8 cellular contexts compared by ENCODE assay signal in the genomic region with DNA sequence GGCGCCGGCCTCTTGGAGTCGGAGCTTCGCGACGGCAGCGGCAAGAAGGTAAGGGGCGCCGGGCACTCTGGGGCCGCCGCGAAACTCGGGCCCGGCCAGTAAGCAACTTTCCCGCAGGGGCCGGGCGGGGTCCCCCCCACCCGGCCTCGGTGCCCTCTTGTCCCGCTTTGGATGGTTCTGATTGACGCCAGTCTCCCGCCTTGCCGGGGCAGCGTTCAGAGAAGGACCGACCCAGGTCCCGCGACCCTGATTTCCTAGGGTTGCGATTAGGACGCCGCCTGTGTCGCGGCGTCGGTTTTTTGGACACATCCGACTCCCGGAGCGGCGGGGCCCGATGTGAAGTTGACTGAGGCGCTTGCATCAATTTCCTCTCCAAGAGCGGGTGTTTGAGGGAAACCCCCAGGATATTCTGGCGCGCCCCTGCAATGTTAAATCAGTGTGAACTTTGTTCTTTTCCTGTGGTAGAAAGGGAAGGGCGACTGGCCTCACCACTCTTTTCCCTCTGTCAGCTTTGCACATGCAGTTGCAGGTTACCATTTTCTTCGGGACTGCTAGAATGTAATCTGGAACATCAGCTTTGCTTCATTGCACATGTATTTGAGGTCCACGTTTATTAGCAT. TPM values are rescaled to one million over a fixed set of nuclear protein-coding genes. Genes with fewer than 3 reads are reported as not detected.
DNase-seq lines count a peak whose midpoint lies in the region; ATAC-seq and TF ChIP-seq lines count a peak whose summit lies in the region.

No MANE protein-coding gene starts in this region.

- TF ChIP-seq CTCF in Caco-2 (IDR thresholded peaks at IDR 0.05; ENCODE audit: insufficient read depth in 1 of 2, low read depth in 1 of 2, low read length in 1 of 2, severe bottlenecking in 1 of 2, unreplicated experiment in 1 of 2) (no peak), epithelial cell of proximal tubule (conservative IDR thresholded peaks at IDR 0.05; ENCODE audit: low read depth, low read length) (no peak)

- no peaks in the 10 kb centered on the region for H3K27me3 ChIP-seq in Caco-2 (replicated peaks; ENCODE audit: control insufficient read depth, insufficient read depth, low read length)

- no TSS peak for BruUV-seq in Caco-2 (replicated peaks; lab: Mats Ljungman, UMichigan)

- H3K36me3 ChIP-seq in Caco-2 (ENCODE audit: control insufficient read depth, insufficient read depth, low read length), result no peaks in the 10 kb centered on the region

- DNase-seq in Caco-2 (peak; percentile 48 to 58), HuH-7.5 (ENCODE audit: low spot score) (peak; percentile 65), epithelial cell of proximal tubule (ENCODE audit: low read depth) (peak; percentile 26), NCI-H1694 (lab: John Stamatoyannopoulos, UW) (no peak), iPS-NIHi11 (ENCODE audit: low spot score) (no peak)
- peak; percentile 47 for DNase-seq in activated CD8-positive, alpha-beta memory T cell treated with anti-CD3 and anti-CD28 coated beads, Interleukin-2, amount 50 U/mL, for 4 hours
- peak; percentile 30 to 74 (median 54) for DNase-seq in naive thymus-derived CD8-positive, alpha-beta T cell
- peak; percentile 43 to 75 for DNase-seq in stimulated activated naive CD8-positive, alpha-beta T cell treated with anti-CD3 and anti-CD28 coated beads, Interleukin-15, amount 100 ng/mL, for 72 hours

- H3K4me3 ChIP-seq in Caco-2 (ENCODE audit: low read depth, low read length), result peak overlapping the region; percentile 86
- H3K4me3 ChIP-seq in epithelial cell of proximal tubule (ENCODE audit: low read depth, low read length), result peak overlapping the region; percentile 92

- H3K4me1 Mint-ChIP-seq in Caco-2 (ENCODE audit: low read depth, unreplicated experiment), result no peaks in the 10 kb centered on the region
- H3K4me1 Mint-ChIP-seq in naive thymus-derived CD8-positive, alpha-beta T cell, result peaks cover 11 to 53% (median 41%) of the 10 kb centered on the region in 4 donors
- peaks cover 46% of the 10 kb centered on the region for H3K4me1 Mint-ChIP-seq in stimulated activated naive CD8-positive, alpha-beta T cell treated with anti-CD3 and anti-CD28 coated beads, Interleukin-15, amount 100 ng/mL, for 72 hours

- H3K4me3 Mint-ChIP-seq in Caco-2 (ENCODE audit: unreplicated experiment), result peak overlapping the region; percentile 92
- peak overlapping the region; percentile 89 to 97 (median 94) for H3K4me3 Mint-ChIP-seq in naive thymus-derived CD8-positive, alpha-beta T cell
- H3K4me3 Mint-ChIP-seq in stimulated activated naive CD8-positive, alpha-beta T cell treated with anti-CD3 and anti-CD28 coated beads, Interleukin-15, amount 100 ng/mL, for 72 hours, result peak overlapping the region; percentile 89 to 97

- no peaks in the 10 kb centered on the region for H3K27me3 Mint-ChIP-seq in Caco-2 (ENCODE audit: insufficient read depth, unreplicated experiment)
- no peaks in the 10 kb centered on the region for H3K27me3 Mint-ChIP-seq in naive thymus-derived CD8-positive, alpha-beta T cell
- H3K27me3 Mint-ChIP-seq in stimulated activated naive CD8-positive, alpha-beta T cell treated with anti-CD3 and anti-CD28 coated beads, Interleukin-15, amount 100 ng/mL, for 72 hours, result peaks cover 16% of the 10 kb centered on the region

- ATAC-seq in naive thymus-derived CD8-positive, alpha-beta T cell, result peak in 1 of 2 donors; percentile 11
- ATAC-seq in stimulated activated naive CD8-positive, alpha-beta T cell treated with anti-CD3 and anti-CD28 coated beads, Interleukin-15, amount 100 ng/mL, for 72 hours, result no peak

- H3K4me1 ChIP-seq in Caco-2, result 0 out of 2 replicates have a peak, but pooled peaks cover 8% of the 10 kb centered on the region

- peaks cover 16% of the 10 kb centered on the region for H3K36me3 Mint-ChIP-seq in Caco-2 (ENCODE audit: insufficient read depth, unreplicated experiment)
- H3K36me3 Mint-ChIP-seq in naive thymus-derived CD8-positive, alpha-beta T cell, result no peaks in the 10 kb centered on the region

- POLR2A ChIA-PET in Caco-2 (lab: Charles Lee), result interaction anchor here (0.6 kb wide), 1 partner anchor 12 kb away, joined by 4 read pairs; no protein-coding TSS in a partner anchor
- POLR2A ChIA-PET in naive thymus-derived CD8-positive, alpha-beta T cell (lab: Charles Lee), result interaction anchor here (1.0 to 2.7 kb wide), 3 partner anchors 63 to 351 kb away, joined by 3 to 15 read pairs (median 4); no protein-coding TSS in a partner anchor

- H3K9me3 Mint-ChIP-seq in Caco-2 (ENCODE audit: unreplicated experiment), result no peaks in the 10 kb centered on the region
- peaks cover 0 to 2% (median 0%) of the 10 kb centered on the region in 9 donors for H3K9me3 Mint-ChIP-seq in naive thymus-derived CD8-positive, alpha-beta T cell
- no peaks in the 10 kb centered on the region for H3K9me3 Mint-ChIP-seq in stimulated activated naive CD8-positive, alpha-beta T cell treated with anti-CD3 and anti-CD28 coated beads, Interleukin-15, amount 100 ng/mL, for 72 hours

- no peaks in the 10 kb centered on the region for H3K9me3 ChIP-seq in Caco-2

- intact Hi-C loops in Caco-2 (cut with micrococcal nuclease; ENCODE audit: unreplicated experiment), result loop anchor here (1.0 kb wide), 1 partner anchor 28 kb away; no protein-coding TSS in a partner anchor

- H3K27ac Mint-ChIP-seq in Caco-2 (ENCODE audit: unreplicated experiment), result peak overlapping the region; percentile 70
- peak overlapping the region; percentile 88 to 98 (median 95) for H3K27ac Mint-ChIP-seq in naive thymus-derived CD8-positive, alpha-beta T cell
- H3K27ac Mint-ChIP-seq in stimulated activated naive CD8-positive, alpha-beta T cell treated with anti-CD3 and anti-CD28 coated beads, Interleukin-15, amount 100 ng/mL, for 72 hours, result peak overlapping the region; percentile 96 to 99

- CTCF ChIA-PET in Caco-2 (lab: Charles Lee), result no interaction called here

RNA-seq across cellular contexts. Expression of gene PDE8A, which starts 0.8 kb away (rescaled TPM):
- total RNA-seq in Caco-2 (2022) (25.2 and 32.0 TPM in 2 replicates), epithelial cell of proximal tubule (14.9 and 24.6 TPM in 2 replicates)
- total RNA-seq in naive thymus-derived CD8-positive, alpha-beta T cell, result 10 to 100 TPM; 24.7 to 32.3 TPM
- polyA plus RNA-seq in naive thymus-derived CD8-positive, alpha-beta T cell, result 1 to 10 TPM in 1 of 3 donors, under 1 TPM in 2; 0.90 to 3.0 (median 0.93) TPM

Comparison
In these comparisons a context has a peak if more than half of its experiments do, and no peak if none do; other contexts are left out.
1. DNase-seq: peak in Caco-2 (2 of 2), HuH-7.5 (single experiment), activated CD8-positive, alpha-beta memory T cell treated with anti-CD3 and anti-CD28 coated beads, Interleukin-2, amount 50 U/mL, for 4 hours (single experiment), epithelial cell of proximal tubule (single experiment), naive thymus-derived CD8-positive, alpha-beta T cell (10 of 10) and stimulated activated naive CD8-positive, alpha-beta T cell treated with anti-CD3 and anti-CD28 coated beads, Interleukin-15, amount 100 ng/mL, for 72 hours (2 of 2); none in NCI-H1694 (single experiment) and iPS-NIHi11 (single experiment).
2. Peak in every context shown above with its lines, with median percentiles within 50 percentile points of each other: H3K27ac Mint-ChIP-seq and H3K4me3 Mint-ChIP-seq.